Comparison of ENCODE assay signal across 9 cellular contexts in the genomic region with DNA sequence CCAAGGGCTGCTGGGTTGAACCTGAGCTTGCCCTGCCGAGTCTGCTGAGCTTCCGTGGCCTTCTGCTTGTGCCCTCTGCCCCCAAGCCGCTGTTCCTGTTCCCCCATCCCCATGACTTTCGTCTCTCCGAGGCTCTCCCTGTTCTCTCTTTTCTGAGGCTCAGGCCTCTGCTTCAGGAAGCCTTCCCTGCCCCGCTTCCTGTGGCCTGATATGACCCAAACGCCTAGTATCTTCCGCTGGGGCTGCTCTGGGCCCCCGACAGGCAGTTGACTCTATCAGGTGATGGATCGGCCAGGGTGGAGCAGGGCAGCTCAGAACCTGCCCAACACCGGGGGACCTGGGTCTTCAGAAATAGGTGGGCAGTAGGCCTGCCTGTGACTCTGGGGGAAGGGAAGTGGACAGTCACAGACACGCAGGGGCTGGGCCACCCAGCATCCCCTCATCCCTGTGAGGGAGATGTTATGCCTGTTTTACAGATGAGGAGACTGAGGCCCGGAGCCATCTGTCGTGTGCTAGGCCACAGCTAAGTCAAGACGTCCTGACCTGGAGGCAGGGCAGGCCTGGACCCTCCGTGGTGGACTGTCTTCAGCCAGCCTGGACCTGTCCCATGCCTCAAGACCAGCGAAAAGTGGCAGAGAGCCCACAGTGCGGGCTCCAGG. TPM values are rescaled to one million over a fixed set of nuclear protein-coding genes. Genes with fewer than 3 reads are reported as not detected.
DNase-seq lines count a peak whose midpoint lies in the region; ATAC-seq and TF ChIP-seq lines count a peak whose summit lies in the region.
"Had no signal": no experiment of that assay in that cellular context is flagged by ENCODE, and none has a peak within 500 bp of the region (broad histone marks: within the 10 kb centered on the region; RNA-seq: fewer than 3 reads in every experiment).

No MANE protein-coding gene starts in this region.

- H3K27ac ChIP-seq in cardiac muscle cell = peak overlapping the region; percentile 89
- H3K27ac ChIP-seq in ascending aorta = peak overlapping the region; percentile 90 to 98
- peak overlapping the region; percentile 92 for H3K27ac ChIP-seq in upper lobe of right lung

- ATAC-seq in Right ventricle myocardium superior (ENCODE audit: poor library complexity) (no peak), upper lobe of right lung (no peak), GM19035 (IDR thresholded peaks at IDR 0.05; ENCODE audit: unreplicated experiment) (no peak)

- in situ Hi-C loops in G401 (cut with HindIII; ENCODE audit: low sequenced_read_pairs) = no loop called here

- intact Hi-C loops in Right ventricle myocardium superior (cut with DNase I) (no loop called here), ascending aorta (cut with DNase I) (no loop called here), upper lobe of right lung (cut with DNase I) (no loop called here)

- H3K9me3 ChIP-seq in cardiac muscle cell (ENCODE audit: low read depth) = no peaks in the 10 kb centered on the region
- H3K9me3 ChIP-seq in ascending aorta = no peaks in the 10 kb centered on the region
- no peaks in the 10 kb centered on the region for H3K9me3 ChIP-seq in upper lobe of right lung

- DNase-seq in cardiac muscle cell (ENCODE audit: low read depth in 1 of 2, low spot score in 1 of 2) (peak in 1 of 2 donors; percentile 49), Right ventricle myocardium superior (no peak), ascending aorta (ENCODE audit: low spot score in 2 of 2) (no peak), medulla oblongata (ENCODE audit: extremely low spot score) (peak; percentile 22), upper lobe of right lung (no peak), G401 (ENCODE audit: low spot score) (no peak), cerebellum (ENCODE audit: low spot score) (no peak)

- H3K27me3 ChIP-seq in cardiac muscle cell (no peaks in the 10 kb centered on the region), ascending aorta (no peaks in the 10 kb centered on the region), upper lobe of right lung (no peaks in the 10 kb centered on the region)

- TF ChIP-seq CTCF in cardiac muscle cell (IDR thresholded peaks at IDR 0.05; ENCODE audit: low read depth, low read length) (no peak), ascending aorta (IDR thresholded peaks at IDR 0.05) (no peak), upper lobe of right lung (IDR thresholded peaks at IDR 0.05) (no peak)

- H3K36me3 ChIP-seq in cardiac muscle cell = no peaks in the 10 kb centered on the region
- H3K36me3 ChIP-seq in ascending aorta = peaks cover 29 to 41% of the 10 kb centered on the region in 2 donors
- peaks cover 32% of the 10 kb centered on the region for H3K36me3 ChIP-seq in upper lobe of right lung

- H3K4me3 ChIP-seq in cardiac muscle cell = no peak overlapping the region
- H3K4me3 ChIP-seq in ascending aorta = peak overlapping the region; percentile 71 to 99
- H3K4me3 ChIP-seq in upper lobe of right lung = peak overlapping the region; percentile 73

- H3K4me1 ChIP-seq in cardiac muscle cell (ENCODE audit: low read depth) (peaks cover 8% of the 10 kb centered on the region), ascending aorta (peaks cover 17 to 32% of the 10 kb centered on the region in 2 donors), upper lobe of right lung (peaks cover 26% of the 10 kb centered on the region)

RNA-seq across cellular contexts. Expression of a gene that starts 16.3 kb away (rescaled TPM):
- total RNA-seq in cardiac muscle cell = 155 and 200 TPM in 2 replicates
- polyA plus RNA-seq in cardiac muscle cell = 168 and 195 TPM in 2 replicates
- 90.1 TPM for total RNA-seq in Right ventricle myocardium superior
- 175 TPM for total RNA-seq in ascending aorta
- total RNA-seq in upper lobe of right lung = 58.9 TPM
- total RNA-seq in G401 (2014; rRNA removed; shearing (Covaris generic)) = 146 and 183 TPM in 2 replicates
- total RNA-seq in cerebellum = 34.4 TPM

RNA-seq across cellular contexts. Expression of a gene that starts 16.8 kb away (rescaled TPM):
- total RNA-seq in cardiac muscle cell = 20.3 and 24.7 TPM in 2 replicates
- polyA plus RNA-seq in cardiac muscle cell = 10.6 and 11.0 TPM in 2 replicates
- total RNA-seq in Right ventricle myocardium superior = 11.3 TPM
- 54.0 TPM for total RNA-seq in ascending aorta
- 32.4 TPM for total RNA-seq in upper lobe of right lung
- total RNA-seq in G401 (2014; rRNA removed; shearing (Covaris generic)) = 59.3 and 62.7 TPM in 2 replicates
- 9.2 TPM for total RNA-seq in cerebellum

RNA-seq across cellular contexts. Expression of a gene that starts 17.5 kb away (rescaled TPM):
- total RNA-seq in cardiac muscle cell (37.7 and 41.4 TPM in 2 replicates), Right ventricle myocardium superior (28.5 TPM), ascending aorta (3.9 TPM), upper lobe of right lung (38.6 TPM), cerebellum (13.2 TPM)
- polyA plus RNA-seq in cardiac muscle cell = 67.8 and 82.6 TPM in 2 replicates
- total RNA-seq in G401 (2014; rRNA removed; shearing (Covaris generic)) = 17.8 and 25.9 TPM in 2 replicates

RNA-seq across cellular contexts. Expression of a gene that starts 21.4 kb away (rescaled TPM):
- 220 and 240 TPM in 2 replicates for total RNA-seq in cardiac muscle cell
- 238 and 288 TPM in 2 replicates for polyA plus RNA-seq in cardiac muscle cell
- 123 TPM for total RNA-seq in Right ventricle myocardium superior
- 85.7 TPM for total RNA-seq in ascending aorta
- 76.5 TPM for total RNA-seq in upper lobe of right lung
- total RNA-seq in G401 (2014; rRNA removed; shearing (Covaris generic)) = 293 and 394 TPM in 2 replicates
- 48.4 TPM for total RNA-seq in cerebellum

RNA-seq across cellular contexts. Expression of a gene that starts 22.9 kb away (rescaled TPM):
- total RNA-seq in cardiac muscle cell (not detected in 2 replicates), Right ventricle myocardium superior (not detected), ascending aorta (not detected), upper lobe of right lung (not detected), cerebellum (2.0 TPM)
- not detected in 2 replicates for polyA plus RNA-seq in cardiac muscle cell
- 0.14 TPM in 1 of 2 replicates, not detected in the other for total RNA-seq in G401 (2014; rRNA removed; shearing (Covaris generic))
- total RNA-seq: HT1080 had no signal
